9 cellular contexts compared by ENCODE assay signal in genomic region chr7:150811-151221, GRCh38. TPM values are rescaled to one million over a fixed set of nuclear protein-coding genes. Genes with fewer than 3 reads are reported as not detected.
DNase-seq lines count a peak whose midpoint lies in the region; ATAC-seq and TF ChIP-seq lines count a peak whose summit lies in the region.
"Had no signal": no experiment of that assay in that cellular context is flagged by ENCODE, and none has a peak within 500 bp of the region (broad histone marks: within the 10 kb centered on the region; RNA-seq: fewer than 3 reads in every experiment).

No MANE protein-coding gene starts in this region.

- CTCF ChIA-PET in RWPE1 (lab: Yijun Ruan, JAX), result interaction anchor here (0.5 kb wide), 1 partner anchor 113 kb away, joined by 3 read pairs; no protein-coding TSS in a partner anchor

- TF ChIP-seq CTCF in RWPE1 (conservative IDR thresholded peaks at IDR 0.05; ENCODE audit: low read depth), result no peak

- ATAC-seq in GM19455 (IDR thresholded peaks at IDR 0.05; ENCODE audit: unreplicated experiment) (no peak), GM18909 (IDR thresholded peaks at IDR 0.05; ENCODE audit: poor library complexity, unreplicated experiment) (no peak)

- peak; percentile 15 for DNase-seq in Caki2 (ENCODE audit: low read depth)
- no peak for DNase-seq in RWPE1 (ENCODE audit: low spot score)
- DNase-seq in fibroblast of peridontal ligament (ENCODE audit: extremely low read depth), result peak; percentile 53
- DNase-seq in renal cortical epithelial cell (ENCODE audit: low read depth), result peak; percentile 89
- no peak for DNase-seq in caudate nucleus (lab: John Stamatoyannopoulos, UW)
- DNase-seq in cerebellar cortex (ENCODE audit: low spot score), result no peak
- DNase-seq: NCI-H2081 had no signal

- peak overlapping the region; percentile 93 for H3K27ac ChIP-seq in RWPE1
- no peak overlapping the region for H3K27ac ChIP-seq in caudate nucleus (ENCODE audit: low read depth, low read length)

- in situ Hi-C loops in Caki2 (cut with HindIII; ENCODE audit: low pct_unique_long_range_greater_than_20kb, low sequenced_read_pairs), result no loop called here

- POLR2A ChIA-PET in RWPE1 (lab: Yijun Ruan, JAX; ENCODE audit: low non-redundant PET), result no interaction called here

RNA-seq across cellular contexts. Expression of gene FAM20C, which starts 41.6 kb away (rescaled TPM):
- 26.8 and 28.8 TPM in 2 replicates for total RNA-seq in Caki2 (2014; rRNA removed; shearing (Covaris generic); ENCODE audit: low replicate concordance)
- total RNA-seq in renal cortical epithelial cell, result 34.9 and 119 TPM in 2 replicates

Comparison
In these comparisons a context has a peak if more than half of its experiments do, and no peak if none do; other contexts are left out.
1. DNase-seq: peak in Caki2 (single experiment), fibroblast of peridontal ligament (single experiment) and renal cortical epithelial cell (single experiment); none in RWPE1 (single experiment), caudate nucleus (0 of 61) and cerebellar cortex (single experiment).